ENCODE assay signal across 2 cellular contexts in the genomic region with DNA sequence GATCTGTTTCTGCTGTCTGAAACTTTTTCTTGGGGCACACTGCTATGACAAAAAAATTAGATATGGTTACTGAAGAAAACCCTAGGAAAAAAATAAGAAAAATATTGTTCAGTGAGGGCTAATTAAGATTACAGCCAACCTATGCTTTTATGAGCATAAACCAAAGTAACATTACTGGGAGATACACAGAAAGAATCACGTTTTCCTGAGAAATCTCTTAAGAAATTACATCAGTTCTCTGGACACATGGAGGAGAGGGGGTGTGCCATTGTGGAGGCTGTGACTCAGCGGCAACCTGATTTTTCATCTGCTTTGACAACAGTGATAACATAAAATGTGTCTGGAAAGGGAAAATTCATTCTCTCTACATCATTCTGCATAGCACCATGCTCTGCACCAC.
TF ChIP-seq lines count a peak whose summit lies in the region.

No MANE protein-coding gene starts in this region.

TF ChIP-seq in A549, 52 proteins besides CTCF, POLR2A, EP300 and RAD21:
- TF ChIP-seq MAFK (IDR thresholded peaks at IDR 0.05; ENCODE audit: partially characterized antibody), result no peak
- no peak for TF ChIP-seq MAX (IDR thresholded peaks at IDR 0.05)
- TF ChIP-seq, protein P1, sequence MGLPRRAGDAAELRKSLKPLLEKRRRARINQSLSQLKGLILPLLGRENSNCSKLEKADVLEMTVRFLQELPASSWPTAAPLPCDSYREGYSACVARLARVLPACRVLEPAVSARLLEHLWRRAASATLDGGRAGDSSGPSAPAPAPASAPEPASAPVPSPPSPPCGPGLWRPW (IDR thresholded peaks at IDR 0.05), result no peak
- no peak for TF ChIP-seq JUN (IDR thresholded peaks at IDR 0.05)
- no peak for TF ChIP-seq JUNB (IDR thresholded peaks at IDR 0.05)
- TF ChIP-seq, protein P2, sequence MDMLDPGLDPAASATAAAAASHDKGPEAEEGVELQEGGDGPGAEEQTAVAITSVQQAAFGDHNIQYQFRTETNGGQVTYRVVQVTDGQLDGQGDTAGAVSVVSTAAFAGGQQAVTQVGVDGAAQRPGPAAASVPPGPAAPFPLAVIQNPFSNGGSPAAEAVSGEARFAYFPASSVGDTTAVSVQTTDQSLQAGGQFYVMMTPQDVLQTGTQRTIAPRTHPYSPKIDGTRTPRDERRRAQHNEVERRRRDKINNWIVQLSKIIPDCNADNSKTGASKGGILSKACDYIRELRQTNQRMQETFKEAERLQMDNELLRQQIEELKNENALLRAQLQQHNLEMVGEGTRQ (IDR thresholded peaks at IDR 0.05), result no peak
- TF ChIP-seq CBX2 (IDR thresholded peaks at IDR 0.05; ENCODE audit: borderline replicate concordance, low read depth), result no peak
- TF ChIP-seq HOXA7 (CRISPR knock-in tag; IDR thresholded peaks at IDR 0.05), result no peak
- TF ChIP-seq TP53 (CRISPR knock-in tag; IDR thresholded peaks at IDR 0.05), result no peak
- no peak for TF ChIP-seq CBX8 (IDR thresholded peaks at IDR 0.05)

TF ChIP-seq in K562, 482 proteins besides CTCF, POLR2A, EP300 and RAD21 (continues in another document):
- TF ChIP-seq, protein P3, sequence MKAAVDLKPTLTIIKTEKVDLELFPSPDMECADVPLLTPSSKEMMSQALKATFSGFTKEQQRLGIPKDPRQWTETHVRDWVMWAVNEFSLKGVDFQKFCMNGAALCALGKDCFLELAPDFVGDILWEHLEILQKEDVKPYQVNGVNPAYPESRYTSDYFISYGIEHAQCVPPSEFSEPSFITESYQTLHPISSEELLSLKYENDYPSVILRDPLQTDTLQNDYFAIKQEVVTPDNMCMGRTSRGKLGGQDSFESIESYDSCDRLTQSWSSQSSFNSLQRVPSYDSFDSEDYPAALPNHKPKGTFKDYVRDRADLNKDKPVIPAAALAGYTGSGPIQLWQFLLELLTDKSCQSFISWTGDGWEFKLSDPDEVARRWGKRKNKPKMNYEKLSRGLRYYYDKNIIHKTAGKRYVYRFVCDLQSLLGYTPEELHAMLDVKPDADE (conservative IDR thresholded peaks at IDR 0.05; ENCODE audit: control insufficient read depth, low read depth, low read length), result no peak
- peak; percentile 98 for TF ChIP-seq MYC (IDR thresholded peaks at IDR 0.05; ENCODE audit: low read depth, low read length)
- TF ChIP-seq MYC (CRISPR knock-in tag; IDR thresholded peaks at IDR 0.05; ENCODE audit: borderline replicate concordance, low read depth), result no peak
- peak; percentile 59 for TF ChIP-seq PKNOX1 (IDR thresholded peaks at IDR 0.05)
- TF ChIP-seq JUND (IDR thresholded peaks at IDR 0.05; ENCODE audit: borderline replicate concordance, low read depth, low read length), result peak; percentile 91
- peak; percentile 88; the same call in 2 of the 3 replicates for TF ChIP-seq JUND (tag; IDR thresholded peaks at IDR 0.05; ENCODE audit: borderline replicate concordance, low read depth, low read length)
- TF ChIP-seq SMARCE1 (IDR thresholded peaks at IDR 0.05), result peak; percentile 16; the same call in 1 of the 2 replicates
- peak; percentile 31; the same call in 1 of the 2 replicates for TF ChIP-seq SMAD4 (CRISPR knock-in tag; conservative IDR thresholded peaks at IDR 0.05)
- TF ChIP-seq CEBPG (CRISPR knock-in tag; IDR thresholded peaks at IDR 0.05), result peak; percentile 62; the same call in 1 of the 2 replicates
- peak; percentile 76 to 78 for TF ChIP-seq CEBPG (tag; conservative IDR thresholded peaks at IDR 0.05 in 1 of 2, IDR thresholded peaks at IDR 0.05 in 1 of 2)
- no peak for TF ChIP-seq FOXP1 (CRISPR knock-in tag; IDR thresholded peaks at IDR 0.05)
- TF ChIP-seq ZNF589 (CRISPR knock-in tag; IDR thresholded peaks at IDR 0.05; ENCODE audit: low read depth), result peak; percentile 78; the same call in 1 of the 2 replicates
- TF ChIP-seq NFRKB (IDR thresholded peaks at IDR 0.05; ENCODE audit: low read depth), result 0 out of 2 replicates have a peak, but pooled peaks have one; percentile 27
- peak; percentile 48 for TF ChIP-seq ARID1B (IDR thresholded peaks at IDR 0.05)
- TF ChIP-seq BHLHE40 (IDR thresholded peaks at IDR 0.05; ENCODE audit: low read length), result peak; percentile 69
- 0 out of 2 replicates have a peak, but pooled peaks have one; percentile 27 for TF ChIP-seq RBFOX2 (IDR thresholded peaks at IDR 0.05; ENCODE audit: low read depth, low read length)
- TF ChIP-seq FOS (IDR thresholded peaks at IDR 0.05; ENCODE audit: extremely low read depth, insufficient read length), result peak; percentile 4
- TF ChIP-seq L3MBTL2 (IDR thresholded peaks at IDR 0.05), result 0 out of 2 replicates have a peak, but pooled peaks have one; percentile 30
- no peak for TF ChIP-seq KAT2B (IDR thresholded peaks at IDR 0.05; ENCODE audit: low read depth, low read length)
- TF ChIP-seq JUN (IDR thresholded peaks at IDR 0.05; ENCODE audit: borderline replicate concordance, low read depth, low read length), result peak; percentile 75
- no peak for TF ChIP-seq JUN (CRISPR knock-in tag; IDR thresholded peaks at IDR 0.05; ENCODE audit: borderline replicate concordance)
- peak; percentile 90 for TF ChIP-seq FOSL1 (tag; conservative IDR thresholded peaks at IDR 0.05)
- peak; percentile 57; the same call in 1 of the 2 replicates for TF ChIP-seq SMARCA4 (IDR thresholded peaks at IDR 0.05)
- TF ChIP-seq SOX6 (IDR thresholded peaks at IDR 0.05), result peak; percentile 45; the same call in 1 of the 2 replicates
- peak in 1 of 2 experiments; percentile 97; a peak in 2 of 4 replicates for TF ChIP-seq RCOR1 (IDR thresholded peaks at IDR 0.05; ENCODE audit: borderline replicate concordance in 1 of 2, low read depth in 2 of 2, low read length in 2 of 2)
- TF ChIP-seq POLR2H (tag; IDR thresholded peaks at IDR 0.05; ENCODE audit: low read depth), result peak; percentile 56
- no peak for TF ChIP-seq ZNF3 (CRISPR knock-in tag; IDR thresholded peaks at IDR 0.05)
- no peak for TF ChIP-seq ZNF76 (CRISPR knock-in tag; IDR thresholded peaks at IDR 0.05; ENCODE audit: borderline replicate concordance)
- TF ChIP-seq NFE2 (IDR thresholded peaks at IDR 0.05; ENCODE audit: low read depth), result peak; percentile 81
- TF ChIP-seq THRAP3 (IDR thresholded peaks at IDR 0.05; ENCODE audit: borderline replicate concordance), result no peak
- TF ChIP-seq STAT5A (IDR thresholded peaks at IDR 0.05; ENCODE audit: borderline replicate concordance, low read length), result peak; percentile 71
- peak; percentile 30 to 59; a peak in 2 of 4 replicates for TF ChIP-seq MNT (conservative IDR thresholded peaks at IDR 0.05)
- TF ChIP-seq TRIM24 (IDR thresholded peaks at IDR 0.05), result peak in 1 of 2 experiments; percentile 43; a peak in 1 of 4 replicates
- 0 out of 2 replicates have a peak, but pooled peaks have one; percentile 51 for TF ChIP-seq ATF4 (CRISPR knock-in tag; IDR thresholded peaks at IDR 0.05)
- TF ChIP-seq KDM1A (IDR thresholded peaks at IDR 0.05), result peak; percentile 77 to 82
- TF ChIP-seq EP400 (IDR thresholded peaks at IDR 0.05), result peak; percentile 92
- TF ChIP-seq NKRF (IDR thresholded peaks at IDR 0.05; ENCODE audit: borderline replicate concordance), result no peak
- TF ChIP-seq CBFA2T3 (IDR thresholded peaks at IDR 0.05), result peak; percentile 27; the same call in 1 of the 2 replicates
- TF ChIP-seq C11orf30 (IDR thresholded peaks at IDR 0.05; ENCODE audit: low read depth), result peak; percentile 48; the same call in 1 of the 2 replicates
- TF ChIP-seq, protein P4, sequence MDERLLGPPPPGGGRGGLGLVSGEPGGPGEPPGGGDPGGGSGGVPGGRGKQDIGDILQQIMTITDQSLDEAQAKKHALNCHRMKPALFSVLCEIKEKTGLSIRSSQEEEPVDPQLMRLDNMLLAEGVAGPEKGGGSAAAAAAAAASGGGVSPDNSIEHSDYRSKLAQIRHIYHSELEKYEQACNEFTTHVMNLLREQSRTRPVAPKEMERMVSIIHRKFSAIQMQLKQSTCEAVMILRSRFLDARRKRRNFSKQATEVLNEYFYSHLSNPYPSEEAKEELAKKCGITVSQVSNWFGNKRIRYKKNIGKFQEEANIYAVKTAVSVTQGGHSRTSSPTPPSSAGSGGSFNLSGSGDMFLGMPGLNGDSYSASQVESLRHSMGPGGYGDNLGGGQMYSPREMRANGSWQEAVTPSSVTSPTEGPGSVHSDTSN (CRISPR knock-in tag; IDR thresholded peaks at IDR 0.05; ENCODE audit: low read depth), result no peak
- TF ChIP-seq, protein P4 (tag; conservative IDR thresholded peaks at IDR 0.05; ENCODE audit: low read depth), result peak; percentile 81
- TF ChIP-seq ATF7 (IDR thresholded peaks at IDR 0.05), result peak; percentile 54; the same call in 1 of the 2 replicates
- TF ChIP-seq SAFB (IDR thresholded peaks at IDR 0.05; ENCODE audit: borderline replicate concordance, low read depth, low read length), result no peak
- TF ChIP-seq HDAC2 (IDR thresholded peaks at IDR 0.05), result peak; percentile 86
- TF ChIP-seq RBBP5 (IDR thresholded peaks at IDR 0.05; ENCODE audit: borderline replicate concordance, insufficient read depth, low read length, poor library complexity, severe bottlenecking), result no peak
- TF ChIP-seq, protein P5, sequence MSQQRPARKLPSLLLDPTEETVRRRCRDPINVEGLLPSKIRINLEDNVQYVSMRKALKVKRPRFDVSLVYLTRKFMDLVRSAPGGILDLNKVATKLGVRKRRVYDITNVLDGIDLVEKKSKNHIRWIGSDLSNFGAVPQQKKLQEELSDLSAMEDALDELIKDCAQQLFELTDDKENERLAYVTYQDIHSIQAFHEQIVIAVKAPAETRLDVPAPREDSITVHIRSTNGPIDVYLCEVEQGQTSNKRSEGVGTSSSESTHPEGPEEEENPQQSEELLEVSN (IDR thresholded peaks at IDR 0.05; ENCODE audit: borderline replicate concordance in 1 of 2, extremely low read depth in 1 of 2, insufficient read depth in 1 of 2, insufficient read length in 1 of 2, low read depth in 1 of 2, low read length in 1 of 2, poor library complexity in 1 of 2, severe bottlenecking in 1 of 2), result no peak
- TF ChIP-seq HDAC1 (IDR thresholded peaks at IDR 0.05), result peak in 1 of 2 experiments; percentile 68; a peak in 1 of 4 replicates
- peak; percentile 85 for TF ChIP-seq MEIS2 (IDR thresholded peaks at IDR 0.05; ENCODE audit: partially characterized antibody)
- 0 out of 2 replicates have a peak, but pooled peaks have one; percentile 54 for TF ChIP-seq ZKSCAN8 (CRISPR knock-in tag; IDR thresholded peaks at IDR 0.05)
- no peak for TF ChIP-seq ATF1 (CRISPR knock-in tag; IDR thresholded peaks at IDR 0.05)
- TF ChIP-seq ATF1 (tag; IDR thresholded peaks at IDR 0.05), result 0 out of 2 replicates have a peak, but pooled peaks have one; percentile 29
- no peak for TF ChIP-seq HEY1 (CRISPR knock-in tag; IDR thresholded peaks at IDR 0.05; ENCODE audit: borderline replicate concordance)
- peak; percentile 85 for TF ChIP-seq ATF3 (IDR thresholded peaks at IDR 0.05)
- no peak for TF ChIP-seq ATF3 (CRISPR knock-in tag; conservative IDR thresholded peaks at IDR 0.05)
